1 cellular context compared by ENCODE assay signal in the genomic region with DNA sequence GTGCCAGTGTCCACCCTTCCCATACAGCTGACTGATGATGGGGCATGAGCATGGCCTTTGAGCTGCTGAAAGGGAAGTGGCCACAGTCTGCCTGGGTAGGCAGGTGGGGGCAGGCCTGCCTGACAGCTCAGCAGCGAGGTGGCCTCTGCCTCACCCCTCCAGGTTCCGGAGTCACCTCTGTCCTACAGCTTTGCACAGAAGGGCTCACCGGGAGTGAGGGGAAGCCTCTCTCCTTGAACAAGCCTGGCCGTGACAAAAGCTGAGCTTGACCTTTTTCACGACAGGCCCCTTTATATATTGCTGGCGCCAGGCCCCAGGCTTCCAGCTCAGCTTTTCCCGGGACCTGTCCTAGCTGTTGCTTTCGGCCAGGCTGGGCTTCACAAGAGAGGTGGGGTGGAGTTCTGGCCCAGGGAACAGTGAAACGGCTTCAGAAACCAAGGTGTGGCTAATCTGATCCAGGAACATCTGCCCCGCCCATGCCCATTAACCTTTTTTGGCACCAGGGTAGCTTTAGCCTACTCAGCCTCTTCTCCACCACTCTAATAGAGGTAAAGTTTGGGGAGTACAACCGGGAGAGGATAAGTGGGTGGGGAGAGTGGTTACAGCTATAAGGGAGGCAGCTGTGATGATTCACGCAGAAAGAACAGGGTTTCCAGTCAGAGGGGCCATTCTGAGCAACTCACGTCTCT.
TF ChIP-seq lines count a peak whose summit lies in the region.

No MANE protein-coding gene starts in this region.

TF ChIP-seq in HepG2, 621 proteins besides CTCF, POLR2A, EP300 and RAD21 (continued from another document and continues in another):
- TF ChIP-seq, protein P1, sequence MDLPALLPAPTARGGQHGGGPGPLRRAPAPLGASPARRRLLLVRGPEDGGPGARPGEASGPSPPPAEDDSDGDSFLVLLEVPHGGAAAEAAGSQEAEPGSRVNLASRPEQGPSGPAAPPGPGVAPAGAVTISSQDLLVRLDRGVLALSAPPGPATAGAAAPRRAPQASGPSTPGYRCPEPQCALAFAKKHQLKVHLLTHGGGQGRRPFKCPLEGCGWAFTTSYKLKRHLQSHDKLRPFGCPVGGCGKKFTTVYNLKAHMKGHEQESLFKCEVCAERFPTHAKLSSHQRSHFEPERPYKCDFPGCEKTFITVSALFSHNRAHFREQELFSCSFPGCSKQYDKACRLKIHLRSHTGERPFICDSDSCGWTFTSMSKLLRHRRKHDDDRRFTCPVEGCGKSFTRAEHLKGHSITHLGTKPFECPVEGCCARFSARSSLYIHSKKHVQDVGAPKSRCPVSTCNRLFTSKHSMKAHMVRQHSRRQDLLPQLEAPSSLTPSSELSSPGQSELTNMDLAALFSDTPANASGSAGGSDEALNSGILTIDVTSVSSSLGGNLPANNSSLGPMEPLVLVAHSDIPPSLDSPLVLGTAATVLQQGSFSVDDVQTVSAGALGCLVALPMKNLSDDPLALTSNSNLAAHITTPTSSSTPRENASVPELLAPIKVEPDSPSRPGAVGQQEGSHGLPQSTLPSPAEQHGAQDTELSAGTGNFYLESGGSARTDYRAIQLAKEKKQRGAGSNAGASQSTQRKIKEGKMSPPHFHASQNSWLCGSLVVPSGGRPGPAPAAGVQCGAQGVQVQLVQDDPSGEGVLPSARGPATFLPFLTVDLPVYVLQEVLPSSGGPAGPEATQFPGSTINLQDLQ (CRISPR knock-in tag; IDR thresholded peaks at IDR 0.05) = no peak
- TF ChIP-seq HDAC6 (IDR thresholded peaks at IDR 0.05; ENCODE audit: low read depth, low read length) = no peak
- TF ChIP-seq IRF2 (CRISPR knock-in tag; IDR thresholded peaks at IDR 0.05) = no peak
- no peak for TF ChIP-seq ZNF883 (CRISPR knock-in tag; IDR thresholded peaks at IDR 0.05; ENCODE audit: not compliant biosample characterization)
- no peak for TF ChIP-seq ZNF3 (CRISPR knock-in tag; IDR thresholded peaks at IDR 0.05)
- TF ChIP-seq AHR (CRISPR knock-in tag; IDR thresholded peaks at IDR 0.05) = no peak
- TF ChIP-seq, protein P2, sequence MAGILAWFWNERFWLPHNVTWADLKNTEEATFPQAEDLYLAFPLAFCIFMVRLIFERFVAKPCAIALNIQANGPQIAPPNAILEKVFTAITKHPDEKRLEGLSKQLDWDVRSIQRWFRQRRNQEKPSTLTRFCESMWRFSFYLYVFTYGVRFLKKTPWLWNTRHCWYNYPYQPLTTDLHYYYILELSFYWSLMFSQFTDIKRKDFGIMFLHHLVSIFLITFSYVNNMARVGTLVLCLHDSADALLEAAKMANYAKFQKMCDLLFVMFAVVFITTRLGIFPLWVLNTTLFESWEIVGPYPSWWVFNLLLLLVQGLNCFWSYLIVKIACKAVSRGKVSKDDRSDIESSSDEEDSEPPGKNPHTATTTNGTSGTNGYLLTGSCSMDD (CRISPR knock-in tag; IDR thresholded peaks at IDR 0.05) = no peak
- no peak for TF ChIP-seq SMAD9 (CRISPR knock-in tag; IDR thresholded peaks at IDR 0.05)
- no peak for TF ChIP-seq ZNF567 (CRISPR knock-in tag; IDR thresholded peaks at IDR 0.05; ENCODE audit: borderline replicate concordance)
- TF ChIP-seq ZNF331 (CRISPR knock-in tag; IDR thresholded peaks at IDR 0.05) = peak; percentile 11; the same call in 1 of the 2 replicates
- peak; percentile 36; the same call in 1 of the 2 replicates for TF ChIP-seq MEF2D (CRISPR knock-in tag; IDR thresholded peaks at IDR 0.05)
- TF ChIP-seq NFE2L1 (CRISPR knock-in tag; IDR thresholded peaks at IDR 0.05; ENCODE audit: borderline replicate concordance) = no peak
- TF ChIP-seq, protein P3, sequence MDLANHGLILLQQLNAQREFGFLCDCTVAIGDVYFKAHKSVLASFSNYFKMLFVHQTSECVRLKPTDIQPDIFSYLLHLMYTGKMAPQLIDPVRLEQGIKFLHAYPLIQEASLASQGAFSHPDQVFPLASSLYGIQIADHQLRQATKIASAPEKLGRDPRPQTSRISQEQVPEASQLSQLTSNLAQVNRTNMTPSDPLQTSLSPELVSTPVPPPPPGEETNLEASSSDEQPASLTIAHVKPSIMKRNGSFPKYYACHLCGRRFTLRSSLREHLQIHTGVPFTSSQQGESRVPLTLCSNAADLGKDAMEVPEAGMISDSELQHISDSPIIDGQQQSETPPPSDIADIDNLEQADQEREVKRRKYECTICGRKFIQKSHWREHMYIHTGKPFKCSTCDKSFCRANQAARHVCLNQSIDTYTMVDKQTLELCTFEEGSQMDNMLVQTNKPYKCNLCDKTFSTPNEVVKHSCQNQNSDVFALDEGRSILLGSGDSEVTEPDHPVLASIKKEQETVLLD (CRISPR knock-in tag; IDR thresholded peaks at IDR 0.05; ENCODE audit: low read depth) = no peak
- TF ChIP-seq, protein P4, sequence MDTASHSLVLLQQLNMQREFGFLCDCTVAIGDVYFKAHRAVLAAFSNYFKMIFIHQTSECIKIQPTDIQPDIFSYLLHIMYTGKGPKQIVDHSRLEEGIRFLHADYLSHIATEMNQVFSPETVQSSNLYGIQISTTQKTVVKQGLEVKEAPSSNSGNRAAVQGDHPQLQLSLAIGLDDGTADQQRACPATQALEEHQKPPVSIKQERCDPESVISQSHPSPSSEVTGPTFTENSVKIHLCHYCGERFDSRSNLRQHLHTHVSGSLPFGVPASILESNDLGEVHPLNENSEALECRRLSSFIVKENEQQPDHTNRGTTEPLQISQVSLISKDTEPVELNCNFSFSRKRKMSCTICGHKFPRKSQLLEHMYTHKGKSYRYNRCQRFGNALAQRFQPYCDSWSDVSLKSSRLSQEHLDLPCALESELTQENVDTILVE (CRISPR knock-in tag; IDR thresholded peaks at IDR 0.05) = no peak
- TF ChIP-seq ZNF788 (CRISPR knock-in tag; IDR thresholded peaks at IDR 0.05; ENCODE audit: borderline replicate concordance) = peak; percentile 75
- TF ChIP-seq ZNF12 (CRISPR knock-in tag; IDR thresholded peaks at IDR 0.05) = 0 out of 2 replicates have a peak, but pooled peaks have one; percentile 43
- no peak for TF ChIP-seq ZNF44 (CRISPR knock-in tag; IDR thresholded peaks at IDR 0.05)
- TF ChIP-seq GATAD2A (CRISPR knock-in tag; IDR thresholded peaks at IDR 0.05) = no peak
- TF ChIP-seq, protein P5, sequence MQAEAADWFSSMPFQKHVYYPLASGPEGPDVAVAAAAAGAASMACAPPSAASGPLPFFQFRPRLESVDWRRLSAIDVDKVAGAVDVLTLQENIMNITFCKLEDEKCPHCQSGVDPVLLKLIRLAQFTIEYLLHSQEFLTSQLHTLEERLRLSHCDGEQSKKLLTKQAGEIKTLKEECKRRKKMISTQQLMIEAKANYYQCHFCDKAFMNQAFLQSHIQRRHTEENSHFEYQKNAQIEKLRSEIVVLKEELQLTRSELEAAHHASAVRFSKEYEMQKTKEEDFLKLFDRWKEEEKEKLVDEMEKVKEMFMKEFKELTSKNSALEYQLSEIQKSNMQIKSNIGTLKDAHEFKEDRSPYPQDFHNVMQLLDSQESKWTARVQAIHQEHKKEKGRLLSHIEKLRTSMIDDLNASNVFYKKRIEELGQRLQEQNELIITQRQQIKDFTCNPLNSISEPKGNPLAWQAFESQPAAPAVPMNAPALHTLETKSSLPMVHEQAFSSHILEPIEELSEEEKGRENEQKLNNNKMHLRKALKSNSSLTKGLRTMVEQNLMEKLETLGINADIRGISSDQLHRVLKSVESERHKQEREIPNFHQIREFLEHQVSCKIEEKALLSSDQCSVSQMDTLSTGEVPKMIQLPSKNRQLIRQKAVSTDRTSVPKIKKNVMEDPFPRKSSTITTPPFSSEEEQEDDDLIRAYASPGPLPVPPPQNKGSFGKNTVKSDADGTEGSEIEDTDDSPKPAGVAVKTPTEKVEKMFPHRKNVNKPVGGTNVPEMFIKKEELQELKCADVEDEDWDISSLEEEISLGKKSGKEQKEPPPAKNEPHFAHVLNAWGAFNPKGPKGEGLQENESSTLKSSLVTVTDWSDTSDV (CRISPR knock-in tag; IDR thresholded peaks at IDR 0.05) = no peak
- 0 out of 2 replicates have a peak, but pooled peaks have one; percentile 27 for TF ChIP-seq MIXL1 (CRISPR knock-in tag; IDR thresholded peaks at IDR 0.05)
- TF ChIP-seq HNF4A (CRISPR knock-in tag; IDR thresholded peaks at IDR 0.05) = peak; percentile 78
- TF ChIP-seq ZNF354B (CRISPR knock-in tag; IDR thresholded peaks at IDR 0.05) = no peak
- no peak for TF ChIP-seq ZNF569 (CRISPR knock-in tag; IDR thresholded peaks at IDR 0.05; ENCODE audit: borderline replicate concordance)
- no peak for TF ChIP-seq EZH2 (conservative IDR thresholded peaks at IDR 0.05; ENCODE audit: low read depth, low read length)
- no peak for TF ChIP-seq HNF4G (IDR thresholded peaks at IDR 0.05; ENCODE audit: borderline replicate concordance, low read depth, low read length)
- TF ChIP-seq HNF4G (CRISPR knock-in tag; IDR thresholded peaks at IDR 0.05; ENCODE audit: borderline replicate concordance, low read depth) = 0 out of 2 replicates have a peak, but pooled peaks have one; percentile 33
- TF ChIP-seq PAX8 (CRISPR knock-in tag; IDR thresholded peaks at IDR 0.05; ENCODE audit: borderline replicate concordance) = no peak
- peak; percentile 66; the same call in 1 of the 2 replicates for TF ChIP-seq BRD4 (CRISPR knock-in tag; IDR thresholded peaks at IDR 0.05)
- no peak for TF ChIP-seq NBN (conservative IDR thresholded peaks at IDR 0.05)
- 0 out of 2 replicates have a peak, but pooled peaks have one; percentile 17 for TF ChIP-seq RCOR2 (CRISPR knock-in tag; IDR thresholded peaks at IDR 0.05)
- TF ChIP-seq ZFP37 (CRISPR knock-in tag; IDR thresholded peaks at IDR 0.05; ENCODE audit: borderline replicate concordance) = peak; percentile 48; the same call in 1 of the 2 replicates
- TF ChIP-seq GZF1 (CRISPR knock-in tag; IDR thresholded peaks at IDR 0.05) = peak; percentile 68; the same call in 1 of the 2 replicates
- TF ChIP-seq U2AF1 (optimal IDR thresholded peaks at IDR 0.05; ENCODE audit: low read depth, low read length) = no peak
- no peak for TF ChIP-seq JARID2 (CRISPR knock-in tag; IDR thresholded peaks at IDR 0.05; ENCODE audit: insufficient replicate concordance)
- 0 out of 2 replicates have a peak, but pooled peaks have one; percentile 14 for TF ChIP-seq MXD4 (CRISPR knock-in tag; IDR thresholded peaks at IDR 0.05)
- TF ChIP-seq ZNF10 (CRISPR knock-in tag; IDR thresholded peaks at IDR 0.05; ENCODE audit: borderline replicate concordance, low read depth) = no peak
- TF ChIP-seq, protein P6, sequence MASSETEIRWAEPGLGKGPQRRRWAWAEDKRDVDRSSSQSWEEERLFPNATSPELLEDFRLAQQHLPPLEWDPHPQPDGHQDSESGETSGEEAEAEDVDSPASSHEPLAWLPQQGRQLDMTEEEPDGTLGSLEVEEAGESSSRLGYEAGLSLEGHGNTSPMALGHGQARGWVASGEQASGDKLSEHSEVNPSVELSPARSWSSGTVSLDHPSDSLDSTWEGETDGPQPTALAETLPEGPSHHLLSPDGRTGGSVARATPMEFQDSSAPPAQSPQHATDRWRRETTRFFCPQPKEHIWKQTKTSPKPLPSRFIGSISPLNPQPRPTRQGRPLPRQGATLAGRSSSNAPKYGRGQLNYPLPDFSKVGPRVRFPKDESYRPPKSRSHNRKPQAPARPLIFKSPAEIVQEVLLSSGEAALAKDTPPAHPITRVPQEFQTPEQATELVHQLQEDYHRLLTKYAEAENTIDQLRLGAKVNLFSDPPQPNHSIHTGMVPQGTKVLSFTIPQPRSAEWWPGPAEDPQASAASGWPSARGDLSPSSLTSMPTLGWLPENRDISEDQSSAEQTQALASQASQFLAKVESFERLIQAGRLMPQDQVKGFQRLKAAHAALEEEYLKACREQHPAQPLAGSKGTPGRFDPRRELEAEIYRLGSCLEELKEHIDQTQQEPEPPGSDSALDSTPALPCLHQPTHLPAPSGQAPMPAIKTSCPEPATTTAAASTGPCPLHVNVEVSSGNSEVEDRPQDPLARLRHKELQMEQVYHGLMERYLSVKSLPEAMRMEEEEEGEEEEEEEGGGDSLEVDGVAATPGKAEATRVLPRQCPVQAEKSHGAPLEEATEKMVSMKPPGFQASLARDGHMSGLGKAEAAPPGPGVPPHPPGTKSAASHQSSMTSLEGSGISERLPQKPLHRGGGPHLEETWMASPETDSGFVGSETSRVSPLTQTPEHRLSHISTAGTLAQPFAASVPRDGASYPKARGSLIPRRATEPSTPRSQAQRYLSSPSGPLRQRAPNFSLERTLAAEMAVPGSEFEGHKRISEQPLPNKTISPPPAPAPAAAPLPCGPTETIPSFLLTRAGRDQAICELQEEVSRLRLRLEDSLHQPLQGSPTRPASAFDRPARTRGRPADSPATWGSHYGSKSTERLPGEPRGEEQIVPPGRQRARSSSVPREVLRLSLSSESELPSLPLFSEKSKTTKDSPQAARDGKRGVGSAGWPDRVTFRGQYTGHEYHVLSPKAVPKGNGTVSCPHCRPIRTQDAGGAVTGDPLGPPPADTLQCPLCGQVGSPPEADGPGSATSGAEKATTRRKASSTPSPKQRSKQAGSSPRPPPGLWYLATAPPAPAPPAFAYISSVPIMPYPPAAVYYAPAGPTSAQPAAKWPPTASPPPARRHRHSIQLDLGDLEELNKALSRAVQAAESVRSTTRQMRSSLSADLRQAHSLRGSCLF (CRISPR knock-in tag; IDR thresholded peaks at IDR 0.05; ENCODE audit: borderline replicate concordance) = no peak
- TF ChIP-seq ATF7 (IDR thresholded peaks at IDR 0.05) = no peak
- TF ChIP-seq ATF7 (CRISPR knock-in tag; IDR thresholded peaks at IDR 0.05) = no peak
- TF ChIP-seq MYC (CRISPR knock-in tag; IDR thresholded peaks at IDR 0.05; ENCODE audit: borderline replicate concordance) = peak; percentile 46; the same call in 1 of the 2 replicates
- no peak for TF ChIP-seq SOX13 (IDR thresholded peaks at IDR 0.05)
- TF ChIP-seq SOX13 (CRISPR knock-in tag; conservative IDR thresholded peaks at IDR 0.05 in 1 of 2, IDR thresholded peaks at IDR 0.05 in 1 of 2) = no peak
- 0 out of 2 replicates have a peak, but pooled peaks have one; percentile 41 for TF ChIP-seq ZNF761 (CRISPR knock-in tag; conservative IDR thresholded peaks at IDR 0.05)
- TF ChIP-seq NFIC (IDR thresholded peaks at IDR 0.05; ENCODE audit: low read length) = no peak
- TF ChIP-seq, protein P7, sequence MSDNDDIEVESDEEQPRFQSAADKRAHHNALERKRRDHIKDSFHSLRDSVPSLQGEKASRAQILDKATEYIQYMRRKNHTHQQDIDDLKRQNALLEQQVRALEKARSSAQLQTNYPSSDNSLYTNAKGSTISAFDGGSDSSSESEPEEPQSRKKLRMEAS (IDR thresholded peaks at IDR 0.05) = 0 out of 2 replicates have a peak, but pooled peaks have one; percentile 12
- TF ChIP-seq ZBTB7B (CRISPR knock-in tag; IDR thresholded peaks at IDR 0.05) = no peak
- TF ChIP-seq ZNF350 (CRISPR knock-in tag; IDR thresholded peaks at IDR 0.05; ENCODE audit: borderline replicate concordance, low read depth) = no peak
- TF ChIP-seq ZNF136 (CRISPR knock-in tag; IDR thresholded peaks at IDR 0.05; ENCODE audit: low read depth) = no peak
- peak; percentile 52; the same call in 1 of the 2 replicates for TF ChIP-seq ZNF232 (CRISPR knock-in tag; IDR thresholded peaks at IDR 0.05; ENCODE audit: borderline replicate concordance)
- TF ChIP-seq HNRNPL (IDR thresholded peaks at IDR 0.05; ENCODE audit: low read depth, low read length) = peak; percentile 82; the same call in 1 of the 2 replicates
- TF ChIP-seq RBM39 (IDR thresholded peaks at IDR 0.05; ENCODE audit: low read depth, low read length, poor library complexity, severe bottlenecking) = no peak
- TF ChIP-seq ZNF317 (CRISPR knock-in tag; IDR thresholded peaks at IDR 0.05) = 0 out of 2 replicates have a peak, but pooled peaks have one; percentile 45
- peak; percentile 45; the same call in 1 of the 2 replicates for TF ChIP-seq MTA1 (CRISPR knock-in tag; IDR thresholded peaks at IDR 0.05; ENCODE audit: borderline replicate concordance)
- TF ChIP-seq CBX5 (CRISPR knock-in tag; IDR thresholded peaks at IDR 0.05; ENCODE audit: borderline replicate concordance) = no peak
- no peak for TF ChIP-seq ZNF382 (CRISPR knock-in tag; IDR thresholded peaks at IDR 0.05; ENCODE audit: borderline replicate concordance)
- TF ChIP-seq SAFB2 (CRISPR knock-in tag; IDR thresholded peaks at IDR 0.05; ENCODE audit: borderline replicate concordance, low read depth) = 0 out of 2 replicates have a peak, but pooled peaks have one; percentile 43
- peak; percentile 43; the same call in 1 of the 2 replicates for TF ChIP-seq ZNF768 (CRISPR knock-in tag; IDR thresholded peaks at IDR 0.05)
